32 cellular contexts compared by ENCODE assay signal in genomic region chr22:30062256-30062655, GRCh38. TPM values are rescaled to one million over a fixed set of nuclear protein-coding genes. Genes with fewer than 3 reads are reported as not detected.
"Had no signal": no experiment of that assay in that cellular context is flagged by ENCODE, and none has a peak within 500 bp of the region (broad histone marks: within the 10 kb centered on the region; RNA-seq: fewer than 3 reads in every experiment).

No MANE protein-coding gene starts in this region.

- DNase-seq: heart right ventricle; hypothalamus; immature natural killer cell; kidney; left ventricle myocardium inferior; mesendoderm; naive thymus-derived CD8-positive, alpha-beta T cell; nucleus accumbens; pancreas; posterior cingulate gyrus; retina; right cardiac atrium; sigmoid colon; spleen; stimulated activated CD4-positive, alpha-beta T cell treated with anti-CD3 and anti-CD28 coated beads, Interleukin-4, amount 100 ng/mL, for 4 hours; stimulated activated CD8-positive, alpha-beta memory T cell treated with anti-CD3 and anti-CD28 coated beads, Interleukin-4, amount 100 ng/mL, for 48 hours; stimulated activated naive CD4-positive, alpha-beta T cell treated with Interleukin-2 at 50 U/mL for 16 hours; stimulated activated naive CD8-positive, alpha-beta T cell treated with anti-CD3 and anti-CD28 coated beads, Interleukin-15, amount 100 ng/mL, for 72 hours; substantia nigra; upper lobe of left lung had no signal

- H3K27me3 ChIP-seq: heart right ventricle, pancreas, sigmoid colon, tibial nerve, upper lobe of left lung, vagina had no signal

- H3K36me3 ChIP-seq: heart right ventricle, left ventricle myocardium inferior, pancreas, prostate gland, sigmoid colon, spleen, tibial nerve, upper lobe of left lung, vagina had no signal

- H3K27ac ChIP-seq: heart right ventricle, left ventricle myocardium inferior, pancreas, prostate gland, sigmoid colon, spleen, tibial nerve, upper lobe of left lung, vagina had no signal

- H3K9me3 ChIP-seq: pancreas, prostate gland had no signal

- H3K4me1 ChIP-seq: heart right ventricle, left ventricle myocardium inferior, pancreas, prostate gland, sigmoid colon, spleen, tibial nerve, upper lobe of left lung, vagina had no signal

- H3K4me3 ChIP-seq: heart right ventricle, left ventricle myocardium inferior, lung, pancreas, prostate gland, sigmoid colon, spleen, tibial nerve, upper lobe of left lung, vagina had no signal

- ATAC-seq: heart right ventricle; naive thymus-derived CD8-positive, alpha-beta T cell; pancreas; right cardiac atrium; stimulated activated memory B cell treated with anti-CD40 and anti-IgM and Interleukin-4, amounts not matched to agents 10 μg/mL and 1 μg/mL and 100 μg/mL, for 72 hours; stimulated activated naive CD8-positive, alpha-beta T cell treated with anti-CD3 and anti-CD28 coated beads, Interleukin-15, amount 100 ng/mL, for 72 hours had no signal

- H3K4me3 Mint-ChIP-seq: immature natural killer cell; mesothelial cell of epicardium; naive thymus-derived CD8-positive, alpha-beta T cell; nephron; neural crest cell; stimulated activated memory B cell treated with anti-CD40 and anti-IgM and Interleukin-4, amounts not matched to agents 10 μg/mL and 1 μg/mL and 100 μg/mL, for 72 hours; stimulated activated naive CD8-positive, alpha-beta T cell treated with anti-CD3 and anti-CD28 coated beads, Interleukin-15, amount 100 ng/mL, for 72 hours had no signal

- H3K4me1 Mint-ChIP-seq: immature natural killer cell; mesothelial cell of epicardium; naive thymus-derived CD8-positive, alpha-beta T cell; nephron; neural crest cell; stimulated activated memory B cell treated with anti-CD40 and anti-IgM and Interleukin-4, amounts not matched to agents 10 μg/mL and 1 μg/mL and 100 μg/mL, for 72 hours; stimulated activated naive CD8-positive, alpha-beta T cell treated with anti-CD3 and anti-CD28 coated beads, Interleukin-15, amount 100 ng/mL, for 72 hours had no signal

- H3K27me3 Mint-ChIP-seq: stimulated activated naive CD8-positive, alpha-beta T cell treated with anti-CD3 and anti-CD28 coated beads, Interleukin-15, amount 100 ng/mL, for 72 hours had no signal

- H3K27ac Mint-ChIP-seq: immature natural killer cell; mesothelial cell of epicardium; naive thymus-derived CD8-positive, alpha-beta T cell; nephron; stimulated activated memory B cell treated with anti-CD40 and anti-IgM and Interleukin-4, amounts not matched to agents 10 μg/mL and 1 μg/mL and 100 μg/mL, for 72 hours; stimulated activated naive CD8-positive, alpha-beta T cell treated with anti-CD3 and anti-CD28 coated beads, Interleukin-15, amount 100 ng/mL, for 72 hours had no signal

RNA-seq across cellular contexts. Expression of gene HORMAD2, which starts 18.0 kb away (rescaled TPM):
- total RNA-seq: heart right ventricle; kidney; left ventricle myocardium inferior; lower leg skin; mesothelial cell of epicardium; mononuclear cell; naive thymus-derived CD8-positive, alpha-beta T cell; neural crest cell; pancreas; right cardiac atrium; sigmoid colon; spleen; tibial nerve; urinary bladder; vagina had no signal
- polyA plus RNA-seq: heart right ventricle; immature natural killer cell; naive thymus-derived CD8-positive, alpha-beta T cell; pancreas; right cardiac atrium; sigmoid colon; small intestine; spleen had no signal
